ENCODE assay signal across 1 cellular context in genomic region chr5:61701877-61702602, GRCh38.
TF ChIP-seq lines count a peak whose summit lies in the region.

No MANE protein-coding gene starts in this region.

TF ChIP-seq in GM23338, 12 proteins besides CTCF, POLR2A, EP300 and RAD21 (continued from another document):
- no peak for TF ChIP-seq REST (IDR thresholded peaks at IDR 0.05; ENCODE audit: unreplicated experiment)
- TF ChIP-seq, protein P1, sequence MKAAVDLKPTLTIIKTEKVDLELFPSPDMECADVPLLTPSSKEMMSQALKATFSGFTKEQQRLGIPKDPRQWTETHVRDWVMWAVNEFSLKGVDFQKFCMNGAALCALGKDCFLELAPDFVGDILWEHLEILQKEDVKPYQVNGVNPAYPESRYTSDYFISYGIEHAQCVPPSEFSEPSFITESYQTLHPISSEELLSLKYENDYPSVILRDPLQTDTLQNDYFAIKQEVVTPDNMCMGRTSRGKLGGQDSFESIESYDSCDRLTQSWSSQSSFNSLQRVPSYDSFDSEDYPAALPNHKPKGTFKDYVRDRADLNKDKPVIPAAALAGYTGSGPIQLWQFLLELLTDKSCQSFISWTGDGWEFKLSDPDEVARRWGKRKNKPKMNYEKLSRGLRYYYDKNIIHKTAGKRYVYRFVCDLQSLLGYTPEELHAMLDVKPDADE (IDR thresholded peaks at IDR 0.05): no peak
